1 cellular context compared by ENCODE assay signal in genomic region chr14:92484132-92484823, GRCh38.
TF ChIP-seq lines count a peak whose summit lies in the region.

No MANE protein-coding gene starts in this region.

TF ChIP-seq in H1, 55 proteins besides CTCF, POLR2A, EP300 and RAD21 (continued from another document):
- TF ChIP-seq CBX8 (IDR thresholded peaks at IDR 0.05; ENCODE audit: borderline replicate concordance, low read depth, low read length) (no peak), HDAC6 (IDR thresholded peaks at IDR 0.05; ENCODE audit: low read depth, low read length) (no peak), JUN (IDR thresholded peaks at IDR 0.05; ENCODE audit: low read depth, low read length) (no peak), KDM4A (IDR thresholded peaks at IDR 0.05; ENCODE audit: low read depth, low read length, severe bottlenecking) (no peak), TEAD4 (IDR thresholded peaks at IDR 0.05; ENCODE audit: low read depth, low read length) (no peak), JUND (IDR thresholded peaks at IDR 0.05; ENCODE audit: low read length) (no peak)
